In genomic region chr6:169244684-169245383, GRCh38 we compare ENCODE assay signal across 26 cellular contexts. TPM values are rescaled to one million over a fixed set of nuclear protein-coding genes. Genes with fewer than 3 reads are reported as not detected.
"Had no signal": no experiment of that assay in that cellular context is flagged by ENCODE, and none has a peak within 500 bp of the region (broad histone marks: within the 10 kb centered on the region; RNA-seq: fewer than 3 reads in every experiment).

No MANE protein-coding gene starts in this region.

- H3K4me1 Mint-ChIP-seq: activated CD4-positive, alpha-beta T cell treated with anti-CD3 and anti-CD28 coated beads, Interleukin-2, amount 10 ng/mL, durations not matched to agents 7 days and 5 days; activated T-helper 17 cell treated with anti-CD3 and anti-CD28 coated beads, Interleukin-2, amount 50 U/mL, for 72 hours; T-cell had no signal

- H3K36me3 Mint-ChIP-seq: activated CD4-positive, alpha-beta memory T cell treated with anti-CD3 and anti-CD28 coated beads for 36 hours; activated naive CD8-positive, alpha-beta T cell; T-cell had no signal

- H3K27ac Mint-ChIP-seq: activated CD4-positive, alpha-beta memory T cell treated with anti-CD3 and anti-CD28 coated beads for 36 hours; activated CD4-positive, alpha-beta T cell treated with anti-CD3 and anti-CD28 coated beads, Interleukin-2, amount 10 ng/mL, durations not matched to agents 7 days and 5 days; activated naive CD4-positive, alpha-beta T cell treated with anti-CD3 and anti-CD28 coated beads for 36 hours; activated naive CD8-positive, alpha-beta T cell; activated T-helper 17 cell treated with anti-CD3 and anti-CD28 coated beads, Interleukin-2, amount 50 U/mL, for 72 hours; T-cell had no signal

- H3K4me3 ChIP-seq: MG63, SK-N-MC had no signal

- H3K27ac ChIP-seq: SK-N-MC had no signal

- H3K9me3 ChIP-seq: MG63 had no signal

- H3K4me3 Mint-ChIP-seq: activated CD4-positive, alpha-beta memory T cell treated with anti-CD3 and anti-CD28 coated beads for 36 hours; activated CD4-positive, alpha-beta T cell treated with anti-CD3 and anti-CD28 coated beads, Interleukin-2, amount 10 ng/mL, durations not matched to agents 7 days and 5 days; activated naive CD4-positive, alpha-beta T cell treated with anti-CD3 and anti-CD28 coated beads for 36 hours; activated naive CD8-positive, alpha-beta T cell; activated T-helper 17 cell treated with anti-CD3 and anti-CD28 coated beads, Interleukin-2, amount 50 U/mL, for 72 hours; T-cell had no signal

- H3K27me3 Mint-ChIP-seq: activated CD4-positive, alpha-beta T cell treated with anti-CD3 and anti-CD28 coated beads, Interleukin-2, amount 10 ng/mL, durations not matched to agents 7 days and 5 days; activated T-helper 17 cell treated with anti-CD3 and anti-CD28 coated beads, Interleukin-2, amount 50 U/mL, for 72 hours had no signal

- DNase-seq: activated CD4-positive, alpha-beta memory T cell treated with anti-CD3 and anti-CD28 coated beads for 36 hours; activated CD4-positive, alpha-beta T cell treated with anti-CD3 and anti-CD28 coated beads, Interleukin-2, amount 10 ng/mL, durations not matched to agents 7 days and 5 days; activated CD4-positive, CD25-positive, alpha-beta regulatory T cell; activated CD8-positive, alpha-beta memory T cell treated with anti-CD3 and anti-CD28 coated beads for 24 hours; activated gamma-delta T cell; activated naive CD4-positive, alpha-beta T cell treated with anti-CD3 and anti-CD28 coated beads for 36 hours; activated T-cell treated with anti-CD3 and anti-CD28 coated beads, Interleukin-2, amount 50 U/mL, for 48 hours; MG63; MV-4-11; NCI-H1092 treated with DMSO at 0.1 percent for 48 hours; NCI-H1417 treated with DMSO at 0.1 percent for 48 hours; NCI-H1694; NCI-H2029; NCI-H2107; NCI-H2171 treated with DMSO at 0.1 percent for 48 hours; NCI-H345; NCI-H510A; NCI-H526 treated with DMSO at 0.1 percent for 48 hours; NCI-H82; T-cell; T-helper 2 cell; T1000 had no signal

- H3K27me3 ChIP-seq: MG63 had no signal

- ATAC-seq: activated T-helper 17 cell treated with anti-CD3 and anti-CD28 coated beads, Interleukin-2, amount 50 U/mL, for 72 hours; T-cell had no signal

RNA-seq across cellular contexts. Expression of gene THBS2, which starts 8.8 kb away (rescaled TPM):
- total RNA-seq: activated CD4-positive, alpha-beta memory T cell treated with anti-CD3 and anti-CD28 coated beads for 36 hours; activated CD4-positive, alpha-beta T cell treated with anti-CD3 and anti-CD28 coated beads, Interleukin-2, amount 10 ng/mL, durations not matched to agents 7 days and 5 days; activated naive CD4-positive, alpha-beta T cell treated with anti-CD3 and anti-CD28 coated beads for 36 hours; activated T-helper 17 cell treated with anti-CD3 and anti-CD28 coated beads, Interleukin-2, amount 50 U/mL, for 72 hours; OCI-LY7 had no signal
